10 cellular contexts compared by ENCODE assay signal in genomic region chrX:153966841-153967535, GRCh38. TPM values are rescaled to one million over a fixed set of nuclear protein-coding genes. Genes with fewer than 3 reads are reported as not detected.
DNase-seq lines count a peak whose midpoint lies in the region; ATAC-seq and TF ChIP-seq lines count a peak whose summit lies in the region.
"Had no signal": no experiment of that assay in that cellular context is flagged by ENCODE, and none has a peak within 500 bp of the region (broad histone marks: within the 10 kb centered on the region; RNA-seq: fewer than 3 reads in every experiment).

No MANE protein-coding gene starts in this region.

- no peaks in the 10 kb centered on the region for H3K9me3 ChIP-seq in lower lobe of right lung
- H3K9me3 ChIP-seq in thymus (ENCODE audit: control insufficient read depth) = no peaks in the 10 kb centered on the region
- no peaks in the 10 kb centered on the region for H3K9me3 ChIP-seq in thyroid gland

- peaks cover 24% of the 10 kb centered on the region for H3K4me1 Mint-ChIP-seq in activated T-helper 2 cell treated with anti-CD3 and anti-CD28 coated beads, Interferon-gamma antibody, Interleukin-2, Interleukin-4, amounts not matched to agents 10 μg/mL and 5 μg/mL and 100 μg/mL, durations not matched to agents 14 hours and 24 hours and 36 hours (ENCODE audit: low read depth)

- peaks cover 55% of the 10 kb centered on the region for H3K36me3 Mint-ChIP-seq in activated T-helper 2 cell treated with anti-CD3 and anti-CD28 coated beads, Interferon-gamma antibody, Interleukin-2, Interleukin-4, amounts not matched to agents 10 μg/mL and 5 μg/mL and 100 μg/mL, durations not matched to agents 14 hours and 24 hours and 36 hours (ENCODE audit: low read depth)

- peak overlapping the region; percentile 100 for H3K4me3 Mint-ChIP-seq in activated T-helper 2 cell treated with anti-CD3 and anti-CD28 coated beads, Interferon-gamma antibody, Interleukin-2, Interleukin-4, amounts not matched to agents 10 μg/mL and 5 μg/mL and 100 μg/mL, durations not matched to agents 14 hours and 24 hours and 36 hours (ENCODE audit: low read depth)

- H3K27me3 Mint-ChIP-seq in activated T-helper 2 cell treated with anti-CD3 and anti-CD28 coated beads, Interferon-gamma antibody, Interleukin-2, Interleukin-4, amounts not matched to agents 10 μg/mL and 5 μg/mL and 100 μg/mL, durations not matched to agents 14 hours and 24 hours and 36 hours (ENCODE audit: low read depth) = no peaks in the 10 kb centered on the region

- peak overlapping the region; percentile 64 for H3K27ac ChIP-seq in lower lobe of right lung
- peak overlapping the region; percentile 91 for H3K27ac ChIP-seq in thymus (ENCODE audit: low read depth)
- H3K27ac ChIP-seq in thyroid gland = no peak overlapping the region

- peaks cover 20% of the 10 kb centered on the region for H3K36me3 ChIP-seq in lower lobe of right lung
- H3K36me3 ChIP-seq in thymus (ENCODE audit: control insufficient read depth, insufficient read depth) = peaks cover 26% of the 10 kb centered on the region
- peaks cover 4 to 10% of the 10 kb centered on the region in 2 donors for H3K36me3 ChIP-seq in thyroid gland

- peak overlapping the region; percentile 74 for H3K4me3 ChIP-seq in lower lobe of right lung
- peak overlapping the region; percentile 62 for H3K4me3 ChIP-seq in thymus (ENCODE audit: low read length)
- no peak overlapping the region for H3K4me3 ChIP-seq in thyroid gland (replicated peaks in 1 of 3)
- H3K4me3 ChIP-seq: lung had no signal

- no peak for TF ChIP-seq POLR2A in thyroid gland (IDR thresholded peaks at IDR 0.05)

- no peaks in the 10 kb centered on the region for H3K27me3 ChIP-seq in lower lobe of right lung (ENCODE audit: low read depth)
- no peaks in the 10 kb centered on the region for H3K27me3 ChIP-seq in thymus (ENCODE audit: control insufficient read depth, insufficient read depth)
- H3K27me3 ChIP-seq in thyroid gland = no peaks in the 10 kb centered on the region

- no peak for ATAC-seq in lower lobe of right lung
- ATAC-seq in GM18909 (IDR thresholded peaks at IDR 0.05; ENCODE audit: poor library complexity, unreplicated experiment) = no peak
- no peak for ATAC-seq in HG02884 (IDR thresholded peaks at IDR 0.05; ENCODE audit: unreplicated experiment)

- H3K27ac Mint-ChIP-seq in activated T-helper 2 cell treated with anti-CD3 and anti-CD28 coated beads, Interferon-gamma antibody, Interleukin-2, Interleukin-4, amounts not matched to agents 10 μg/mL and 5 μg/mL and 100 μg/mL, durations not matched to agents 14 hours and 24 hours and 36 hours = peak overlapping the region; percentile 88

- intact Hi-C loops in activated T-helper 2 cell treated with anti-CD3 and anti-CD28 coated beads, Interferon-gamma antibody, Interleukin-2, Interleukin-4, amounts not matched to agents 10 μg/mL and 5 μg/mL and 100 μg/mL, durations not matched to agents 14 hours and 24 hours and 36 hours (cut with micrococcal nuclease) = no loop called here
- intact Hi-C loops in lower lobe of right lung (cut with DNase I) = no loop called here
- intact Hi-C loops in thyroid gland (cut with DNase I) = no loop called here

- H3K4me1 ChIP-seq in lower lobe of right lung (peaks cover 33% of the 10 kb centered on the region), thymus (ENCODE audit: control insufficient read depth, insufficient read depth, low read length) (peaks cover 20% of the 10 kb centered on the region), thyroid gland (peaks cover 26 to 34% of the 10 kb centered on the region in 2 donors)

- no peak for TF ChIP-seq CTCF in lower lobe of right lung (IDR thresholded peaks at IDR 0.05)
- TF ChIP-seq CTCF in thyroid gland (IDR thresholded peaks at IDR 0.05) = no peak

- 65% methylated on average over 14 of the region's 14 CpGs for WGBS in thymus
- WGBS in thyroid gland, 2 donors = 35 to 86% methylated on average over 4 to 7 of the region's 14 CpGs

- no peaks in the 10 kb centered on the region for H3K9me3 Mint-ChIP-seq in activated T-helper 2 cell treated with anti-CD3 and anti-CD28 coated beads, Interferon-gamma antibody, Interleukin-2, Interleukin-4, amounts not matched to agents 10 μg/mL and 5 μg/mL and 100 μg/mL, durations not matched to agents 14 hours and 24 hours and 36 hours

- peak; percentile 24 for DNase-seq in activated T-cell treated with anti-CD3 and anti-CD28 coated beads for 24 hours (ENCODE audit: low read depth)
- DNase-seq in activated T-cell treated with anti-CD3 and anti-CD28 coated beads, Interleukin-2, amount 50 U/mL, for 1 hour = no peak
- DNase-seq in activated T-helper 2 cell treated with anti-CD3 and anti-CD28 coated beads, Interferon-gamma antibody, Interleukin-2, Interleukin-4, amounts not matched to agents 10 μg/mL and 5 μg/mL and 100 μg/mL, durations not matched to agents 14 hours and 24 hours and 36 hours (ENCODE audit: low spot score) = no peak
- no peak for DNase-seq in lower lobe of right lung
- no peak for DNase-seq in thyroid gland
- DNase-seq: GOT3 had no signal

RNA-seq across cellular contexts. Expression of gene HCFC1, which starts 4.6 kb away (rescaled TPM):
- total RNA-seq in activated T-helper 2 cell treated with anti-CD3 and anti-CD28 coated beads, Interferon-gamma antibody, Interleukin-2, Interleukin-4, amounts not matched to agents 10 μg/mL and 5 μg/mL and 100 μg/mL, durations not matched to agents 14 hours and 24 hours and 36 hours = 107 and 108 TPM in 2 replicates
- 48.4 TPM for total RNA-seq in lower lobe of right lung
- polyA plus RNA-seq in thymus = 21.9 TPM
- 100 to 1,000 TPM in 1 of 4 donors, 10 to 100 TPM in 3; 23.5 to 119 (median 52.3) TPM for total RNA-seq in thyroid gland

RNA-seq across cellular contexts. Expression of gene TMEM187, which starts 5.6 kb away (rescaled TPM):
- total RNA-seq in activated T-helper 2 cell treated with anti-CD3 and anti-CD28 coated beads, Interferon-gamma antibody, Interleukin-2, Interleukin-4, amounts not matched to agents 10 μg/mL and 5 μg/mL and 100 μg/mL, durations not matched to agents 14 hours and 24 hours and 36 hours = 2.1 and 2.7 TPM in 2 replicates
- total RNA-seq in lower lobe of right lung (7.6 TPM), thyroid gland (10 to 100 TPM in 1 of 4 donors, 1 to 10 TPM in 3; 3.8 to 10.7 (median 8.7) TPM)
- polyA plus RNA-seq in thymus = 6.9 TPM

RNA-seq across cellular contexts. Expression of gene RENBP, which starts 22.5 kb away (rescaled TPM):
- 11.4 and 12.4 TPM in 2 replicates for total RNA-seq in activated T-helper 2 cell treated with anti-CD3 and anti-CD28 coated beads, Interferon-gamma antibody, Interleukin-2, Interleukin-4, amounts not matched to agents 10 μg/mL and 5 μg/mL and 100 μg/mL, durations not matched to agents 14 hours and 24 hours and 36 hours
- total RNA-seq in lower lobe of right lung (57.0 TPM), thyroid gland (10 to 100 TPM in 1 of 4 donors, 1 to 10 TPM in 3; 3.6 to 16.5 (median 4.4) TPM)
- 18.3 TPM for polyA plus RNA-seq in thymus

RNA-seq across cellular contexts. Expression of gene NAA10, which starts 32.2 kb away (rescaled TPM):
- 127 and 128 TPM in 2 replicates for total RNA-seq in activated T-helper 2 cell treated with anti-CD3 and anti-CD28 coated beads, Interferon-gamma antibody, Interleukin-2, Interleukin-4, amounts not matched to agents 10 μg/mL and 5 μg/mL and 100 μg/mL, durations not matched to agents 14 hours and 24 hours and 36 hours
- total RNA-seq in lower lobe of right lung (69.2 TPM), thyroid gland (10 to 100 TPM; 58.7 to 89.3 (median 69.7) TPM)
- 94.7 TPM for polyA plus RNA-seq in thymus

RNA-seq across cellular contexts. Expression of gene ARHGAP4, which starts 40.9 kb away (rescaled TPM):
- 128 and 135 TPM in 2 replicates for total RNA-seq in activated T-helper 2 cell treated with anti-CD3 and anti-CD28 coated beads, Interferon-gamma antibody, Interleukin-2, Interleukin-4, amounts not matched to agents 10 μg/mL and 5 μg/mL and 100 μg/mL, durations not matched to agents 14 hours and 24 hours and 36 hours
- total RNA-seq in lower lobe of right lung (70.7 TPM), thyroid gland (10 to 100 TPM in 2 of 4 donors, 1 to 10 TPM in 2; 6.5 to 37.0 (median 12.2) TPM)
- polyA plus RNA-seq in thymus = 481 TPM

Comparison
In these comparisons a context has a peak if more than half of its experiments do, and no peak if none do; other contexts are left out.
1. H3K27ac ChIP-seq: peak in lower lobe of right lung (single experiment) and thymus (single experiment); none in thyroid gland (0 of 3).
2. H3K4me3 ChIP-seq: peak in lower lobe of right lung (single experiment) and thymus (single experiment); none in thyroid gland (0 of 3).